ENCODE assay signal across 8 cellular contexts in genomic region chr9:109118802-109119438, GRCh38. TPM values are rescaled to one million over a fixed set of nuclear protein-coding genes. Genes with fewer than 3 reads are reported as not detected.
DNase-seq lines count a peak whose midpoint lies in the region; ATAC-seq, FAIRE-seq and TF ChIP-seq lines count a peak whose summit lies in the region.

No MANE protein-coding gene starts in this region.

- H3K18ac ChIP-seq in mesendoderm (ENCODE audit: low read length): peak overlapping the region; percentile 81

- H4K20me1 ChIP-seq in OCI-LY3 (ENCODE audit: insufficient read depth, low read length): peaks cover 43% of the 10 kb centered on the region

- H3K79me1 ChIP-seq in mesendoderm (ENCODE audit: low read length): peaks cover 13% of the 10 kb centered on the region

- no peak overlapping the region for H2BK15ac ChIP-seq in mesendoderm (replicated peaks; ENCODE audit: low read depth)

- H2BK5ac ChIP-seq in mesendoderm (ENCODE audit: low read length): no peak overlapping the region

- H4K8ac ChIP-seq in mesendoderm (ENCODE audit: low read depth, low read length): no peak overlapping the region

- H3K56ac ChIP-seq in mesendoderm (ENCODE audit: low read length): peak overlapping the region; percentile 95

- H3K27me3 ChIP-seq in OCI-LY3 (ENCODE audit: low read depth, low read length): no peaks in the 10 kb centered on the region
- H3K27me3 ChIP-seq in mesendoderm (ENCODE audit: insufficient read depth, low read length, poor library complexity): no peaks in the 10 kb centered on the region

- no peak for FAIRE-seq in H54 (lab: Jason Lieb, UNC)

- no peak overlapping the region for H2BK120ac ChIP-seq in mesendoderm (ENCODE audit: low read depth, low read length)

- no peak for DNase-seq in coronary artery (ENCODE audit: low spot score)
- peak; percentile 81 for DNase-seq in mesendoderm
- DNase-seq in H54 (ENCODE audit: insufficient read length, low spot score): no peak
- no peak for DNase-seq in COLO668 (lab: John Stamatoyannopoulos, UW; ENCODE audit: unreplicated experiment)

- ATAC-seq in GM18498 (IDR thresholded peaks at IDR 0.05; ENCODE audit: unreplicated experiment): no peak

- no peak overlapping the region for H2AK5ac ChIP-seq in mesendoderm (ENCODE audit: low read length)

- no peak overlapping the region for H4K5ac ChIP-seq in mesendoderm (ENCODE audit: low read length)

- no peaks in the 10 kb centered on the region for H3K9me3 ChIP-seq in OCI-LY3 (ENCODE audit: insufficient read depth, low read length)

- H3K9ac ChIP-seq in OCI-LY3 (ENCODE audit: low read length) (peak overlapping the region; percentile 74), mesendoderm (ENCODE audit: low read length) (peak overlapping the region; percentile 95)

- H3K4me2 ChIP-seq in OCI-LY3 (ENCODE audit: low read length) (peak overlapping the region; percentile 89), mesendoderm (ENCODE audit: low read length) (peak overlapping the region; percentile 93)

- H3K4me1 ChIP-seq in OCI-LY3 (ENCODE audit: low read length): peaks cover 32% of the 10 kb centered on the region
- peaks cover 12% of the 10 kb centered on the region for H3K4me1 ChIP-seq in mesendoderm (ENCODE audit: control insufficient read depth, low read depth, low read length)
- peaks cover 2% of the 10 kb centered on the region for H3K4me1 ChIP-seq in urinary bladder (ENCODE audit: insufficient read depth)

- H3K4ac ChIP-seq in mesendoderm (ENCODE audit: low read depth, low read length): no peak overlapping the region

- no peak for TF ChIP-seq POLR2A in H54 (IDR thresholded peaks at IDR 0.05; ENCODE audit: low read depth, low read length)

- H3K4me3 ChIP-seq in GM08714 (ENCODE audit: low read length) (peak overlapping the region; percentile 76), OCI-LY3 (ENCODE audit: low read length) (peak overlapping the region; percentile 93), coronary artery (peak overlapping the region; percentile 99), mesendoderm (ENCODE audit: low read length) (peak overlapping the region; percentile 91), urinary bladder (ENCODE audit: low read depth, low read length) (peak overlapping the region; percentile 91)

- H3K36me3 ChIP-seq in OCI-LY3 (replicated peaks; ENCODE audit: low read depth, low read length): peaks cover 13% of the 10 kb centered on the region
- H3K36me3 ChIP-seq in mesendoderm (ENCODE audit: control insufficient read depth, insufficient read depth, low read length): no peaks in the 10 kb centered on the region
- no peaks in the 10 kb centered on the region for H3K36me3 ChIP-seq in urinary bladder (ENCODE audit: insufficient read depth)

- WGBS in mesendoderm (ENCODE audit: extremely low coverage, insufficient coverage, low lambda C conversion rate): no CpG with 5 or more reads among the region's 29 CpGs
- under 1% methylated on average over 29 of the region's 29 CpGs for WGBS in urinary bladder

- H3K79me2 ChIP-seq in OCI-LY3 (ENCODE audit: low read length): peaks cover 57% of the 10 kb centered on the region
- peaks cover 50% of the 10 kb centered on the region for H3K79me2 ChIP-seq in mesendoderm (ENCODE audit: control insufficient read depth, insufficient read depth, low read length)

- no peak overlapping the region for H3K27ac ChIP-seq in OCI-LY3 (ENCODE audit: low read length)
- peak overlapping the region; percentile 73 to 98 for H3K27ac ChIP-seq in coronary artery
- peak overlapping the region; percentile 86 for H3K27ac ChIP-seq in mesendoderm (ENCODE audit: low read depth, low read length)
- H3K27ac ChIP-seq in urinary bladder (ENCODE audit: low read depth): no peak overlapping the region

- no peak overlapping the region for H2AFZ ChIP-seq in OCI-LY3 (ENCODE audit: low read depth, low read length)

- TF ChIP-seq CTCF in OCI-LY3 (IDR thresholded peaks at IDR 0.05; ENCODE audit: low read depth, low read length) (no peak), coronary artery (IDR thresholded peaks at IDR 0.05) (no peak)

- H3K23ac ChIP-seq in mesendoderm (ENCODE audit: low read length): no peak overlapping the region

RNA-seq across cellular contexts. Expression of gene TMEM245, which starts 0.8 kb away (rescaled TPM):
- 28.2 TPM for polyA plus RNA-seq in mesendoderm (2013, experiment 1 of 2)
- polyA plus RNA-seq in mesendoderm (2013, experiment 2 of 2): 27.8 TPM
- total RNA-seq in urinary bladder: 87.6 TPM
- polyA plus RNA-seq in urinary bladder: 41.3 TPM

RNA-seq across cellular contexts. Expression of gene FRRS1L, which starts 48.1 kb away (rescaled TPM):
- polyA plus RNA-seq in mesendoderm (2013, experiment 1 of 2): 0.10 TPM
- 0.14 TPM for polyA plus RNA-seq in mesendoderm (2013, experiment 2 of 2)
- 7.8 TPM for total RNA-seq in urinary bladder
- polyA plus RNA-seq in urinary bladder: 0.44 TPM

Comparison
In these comparisons a context has a peak if more than half of its experiments do, and no peak if none do; other contexts are left out.
1. H3K27ac ChIP-seq: peak in coronary artery (2 of 2) and mesendoderm (single experiment); none in OCI-LY3 (single experiment) and urinary bladder (single experiment).
2. Peak in every context shown above with its lines, with median percentiles within 50 percentile points of each other: H3K4me3 ChIP-seq.